29 cellular contexts compared by ENCODE assay signal in the genomic region with DNA sequence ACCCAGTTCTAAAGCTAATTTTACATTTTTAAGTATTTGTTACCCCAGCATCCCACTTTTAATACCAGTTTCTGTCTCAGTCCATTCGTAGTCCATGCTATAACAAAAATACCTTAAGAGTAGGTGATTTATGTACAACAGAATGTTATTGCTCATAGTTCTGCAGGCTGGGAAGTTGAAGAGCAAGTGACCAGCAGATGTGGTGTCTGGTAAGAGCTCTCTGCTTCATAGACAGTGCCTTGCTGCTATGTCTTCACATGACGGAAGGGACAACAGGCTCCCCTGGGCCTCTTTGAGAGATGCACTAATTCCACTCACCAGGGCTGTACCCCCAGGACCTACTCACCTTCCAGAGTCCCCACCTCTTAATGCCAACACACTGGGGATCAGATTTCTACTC.
DNase-seq lines count a peak whose midpoint lies in the region; ATAC-seq, FAIRE-seq and TF ChIP-seq lines count a peak whose summit lies in the region.
"Had no signal": no experiment of that assay in that cellular context is flagged by ENCODE, and none has a peak within 500 bp of the region (broad histone marks: within the 10 kb centered on the region; RNA-seq: fewer than 3 reads in every experiment).

No MANE protein-coding gene starts in this region.

- H3K4me1 ChIP-seq in SJSA1 (replicated peaks) (peaks cover 90% of the 10 kb centered on the region), endothelial cell of umbilical vein (ENCODE audit: control insufficient read depth, extremely low read depth, insufficient read depth, low read length) (peaks cover 37% of the 10 kb centered on the region), transverse colon (peaks cover 10 to 45% (median 15%) of the 10 kb centered on the region in 4 donors)
- H3K4me1 ChIP-seq: right lobe of liver had no signal

- POLR2A ChIA-PET in endothelial cell of umbilical vein (lab: Charles Lee) = no interaction called here

- no peak overlapping the region for H3K4me2 ChIP-seq in endothelial cell of umbilical vein (ENCODE audit: insufficient read depth, low read length)

- no peaks in the 10 kb centered on the region for H3K4me1 Mint-ChIP-seq in neural crest cell
- H3K4me1 Mint-ChIP-seq: naive B cell had no signal

- CTCF ChIA-PET in endothelial cell of umbilical vein (lab: Charles Lee) = interaction anchor here (0.7 to 1.2 kb wide), 2 partner anchors 11 to 59 kb away, joined by 3 to 4 read pairs; no protein-coding TSS in a partner anchor

- H2AFZ ChIP-seq in endothelial cell of umbilical vein (ENCODE audit: low read depth, low read length) = no peak overlapping the region

- BruUV-seq in endothelial cell of umbilical vein (replicated peaks; lab: Mats Ljungman, UMichigan) = TSS peak; percentile 1

- peak overlapping the region; percentile 16 for H3K27ac Mint-ChIP-seq in neural crest cell (ENCODE audit: unreplicated experiment)
- H3K27ac Mint-ChIP-seq: activated CD8-positive, alpha-beta T cell treated with anti-CD3 and anti-CD28 coated beads, Interleukin-2, amount 10 ng/mL, durations not matched to agents 7 days and 5 days; activated naive CD4-positive, alpha-beta T cell treated with anti-CD3 and anti-CD28 coated beads for 36 hours; CD8-positive, alpha-beta T cell; naive B cell had no signal

- no peak for TF ChIP-seq POLR2A in endothelial cell of umbilical vein (IDR thresholded peaks at IDR 0.05; ENCODE audit: low read depth, low read length)
- TF ChIP-seq POLR2A in transverse colon (IDR thresholded peaks at IDR 0.05) = no peak

- no peak for TF ChIP-seq EP300 in transverse colon (IDR thresholded peaks at IDR 0.05; ENCODE audit: low read depth)

- H3K27ac ChIP-seq in SJSA1 = peak overlapping the region; percentile 93
- H3K27ac ChIP-seq in endothelial cell of umbilical vein (ENCODE audit: insufficient read depth, low read depth, low read length) = peak overlapping the region; percentile 2
- H3K27ac ChIP-seq in transverse colon = peak overlapping the region; percentile 65 to 89 (median 82)
- H3K27ac ChIP-seq: pancreas, right lobe of liver, suprapubic skin had no signal

- DNase-seq in SJSA1 (ENCODE audit: low read depth in 1 of 2, low spot score in 2 of 2) (peak in 1 of 2 experiments; percentile 59), endothelial cell of umbilical vein (ENCODE audit: low read depth, low spot score) (no peak), neural crest cell (ENCODE audit: low read depth, low spot score) (no peak), transverse colon (no peak), NOMO-1 treated with DMSO at 0.1 percent for 48 hours (lab: John Stamatoyannopoulos, UW; ENCODE audit: unreplicated experiment) (no peak), GM03348 (ENCODE audit: low spot score) (no peak)
- DNase-seq: activated CD4-positive, CD25-positive, alpha-beta regulatory T cell treated with anti-CD3 and anti-CD28 coated beads, Interleukin-2, amount 50 U/mL, for 72 hours; activated CD8-positive, alpha-beta T cell treated with anti-CD3 and anti-CD28 coated beads, Interleukin-2, amount 10 ng/mL, durations not matched to agents 7 days and 5 days; activated naive CD4-positive, alpha-beta T cell treated with anti-CD3 and anti-CD28 coated beads for 36 hours; activated T-cell treated with anti-CD3 and anti-CD28 coated beads, Interleukin-2, amount 50 U/mL, for 4 hours; AML-193; aorta; CD8-positive, alpha-beta T cell; DMS79; effector CD8-positive, alpha-beta T cell; esophagus squamous epithelium; kidney glomerular epithelial cell; mammary epithelial cell; naive B cell; NCI-H1105; NCI-H2029 treated with DMSO at 0.1 percent for 48 hours; NCI-H345; NCI-H82; pancreas; right lobe of liver; Right ventricle myocardium superior had no signal

- no peak for ATAC-seq in HG03196 (IDR thresholded peaks at IDR 0.05; ENCODE audit: unreplicated experiment)
- ATAC-seq: activated CD8-positive, alpha-beta T cell treated with anti-CD3 and anti-CD28 coated beads, Interleukin-2, amount 10 ng/mL, durations not matched to agents 7 days and 5 days; activated T-cell treated with anti-CD3 and anti-CD28 coated beads, Interleukin-2, amount 50 U/mL, for 4 hours; CD8-positive, alpha-beta T cell; pancreas; right lobe of liver had no signal

- FAIRE-seq in endothelial cell of umbilical vein (lab: Jason Lieb, UNC) = no peak
- FAIRE-seq: GM19239, pancreas had no signal

- H3K27me3 Mint-ChIP-seq in neural crest cell (ENCODE audit: low read depth) = no peaks in the 10 kb centered on the region

- no peak overlapping the region for H3K4me3 Mint-ChIP-seq in neural crest cell
- H3K4me3 Mint-ChIP-seq: activated CD8-positive, alpha-beta T cell treated with anti-CD3 and anti-CD28 coated beads, Interleukin-2, amount 10 ng/mL, durations not matched to agents 7 days and 5 days; activated naive CD4-positive, alpha-beta T cell treated with anti-CD3 and anti-CD28 coated beads for 36 hours; activated T-cell treated with anti-CD3 and anti-CD28 coated beads, Interleukin-2, amount 50 U/mL, for 4 hours; CD8-positive, alpha-beta T cell; naive B cell had no signal

- in situ Hi-C loops in transverse colon (cut with MboI; ENCODE audit: low pct_ligation_motif_present in 1 of 4, low pct_unique_long_range_greater_than_20kb in 1 of 4, low sequenced_read_pairs in 3 of 4) = loop anchor here in 3 of 4 donors (10.0 to 25.0 kb wide), 4 partner anchors 166 to 1441 kb away; no protein-coding TSS in a partner anchor

- H3K4me3 ChIP-seq in SJSA1 = no peak overlapping the region
- H3K4me3 ChIP-seq in endothelial cell of umbilical vein (replicated peaks in 1 of 3; ENCODE audit: insufficient read depth in 1 of 3, low read depth in 1 of 3, low read length in 3 of 3) = no peak overlapping the region
- no peak overlapping the region for H3K4me3 ChIP-seq in transverse colon
- H3K4me3 ChIP-seq: esophagus squamous epithelium, pancreas, right lobe of liver, suprapubic skin had no signal

- no peaks in the 10 kb centered on the region for H3K9me3 Mint-ChIP-seq in neural crest cell
- H3K9me3 Mint-ChIP-seq: activated naive CD4-positive, alpha-beta T cell treated with anti-CD3 and anti-CD28 coated beads for 36 hours; activated T-cell treated with anti-CD3 and anti-CD28 coated beads, Interleukin-2, amount 50 U/mL, for 4 hours; CD8-positive, alpha-beta T cell; naive B cell had no signal

- H3K36me3 Mint-ChIP-seq in neural crest cell (ENCODE audit: low read depth) = peaks cover 17% of the 10 kb centered on the region
- H3K36me3 Mint-ChIP-seq: CD8-positive, alpha-beta T cell; naive B cell had no signal

- dilution Hi-C loops in endothelial cell of umbilical vein (cut with MboI; ENCODE audit: extremely low pct_ligation_motif_present, low sequenced_read_pairs) = no loop called here

- no peaks in the 10 kb centered on the region for H3K79me2 ChIP-seq in endothelial cell of umbilical vein (ENCODE audit: control insufficient read depth, insufficient read depth, low read length)

- H3K36me3 ChIP-seq in SJSA1 = peaks cover 6% of the 10 kb centered on the region; the same call in 1 of the 2 replicates
- H3K36me3 ChIP-seq in endothelial cell of umbilical vein (ENCODE audit: control insufficient read depth in 2 of 2, extremely low read depth in 1 of 2, insufficient read depth in 2 of 2, low read length in 2 of 2) = peaks cover 1 to 3% of the 10 kb centered on the region in 2 experiments
- H3K36me3 ChIP-seq in transverse colon = no peaks in the 10 kb centered on the region
- H3K36me3 ChIP-seq: esophagus squamous epithelium, pancreas, right lobe of liver, suprapubic skin had no signal

- H3K9me1 ChIP-seq in endothelial cell of umbilical vein (replicated peaks; ENCODE audit: control insufficient read depth, extremely low read depth, insufficient read depth, low read length) = no peaks in the 10 kb centered on the region

- H3K9me3 ChIP-seq in SJSA1 (replicated peaks) (no peaks in the 10 kb centered on the region), endothelial cell of umbilical vein (replicated peaks; ENCODE audit: control insufficient read depth, insufficient read depth, low read length) (no peaks in the 10 kb centered on the region), transverse colon (no peaks in the 10 kb centered on the region)
- H3K9me3 ChIP-seq: esophagus squamous epithelium, pancreas, right lobe of liver, suprapubic skin had no signal

- TF ChIP-seq CTCF in endothelial cell of umbilical vein (IDR thresholded peaks at IDR 0.05; ENCODE audit: extremely low read depth in 1 of 2, insufficient read depth in 1 of 2, low read depth in 1 of 2, low read length in 2 of 2) = no peak
- no peak for TF ChIP-seq CTCF in neural crest cell (conservative IDR thresholded peaks at IDR 0.05)
- TF ChIP-seq CTCF in transverse colon (IDR thresholded peaks at IDR 0.05) = no peak

- WGBS in transverse colon (ENCODE audit: low coverage in 1 of 2), 2 donors = 50 to 56% methylated on average over 2 of the region's 2 CpGs

- intact Hi-C loops in endothelial cell of umbilical vein (cut with micrococcal nuclease) (no loop called here), transverse colon (cut with DNase I; ENCODE audit: low total_unique reads) (no loop called here)

- H3K9ac ChIP-seq in endothelial cell of umbilical vein (replicated peaks; ENCODE audit: extremely low read depth, insufficient read depth, low read length) = no peak overlapping the region

- H3K27me3 ChIP-seq in SJSA1 (replicated peaks) = no peaks in the 10 kb centered on the region
- H3K27me3 ChIP-seq in endothelial cell of umbilical vein (ENCODE audit: control insufficient read depth in 2 of 2, insufficient read depth in 2 of 2, low read length in 2 of 2) = no peaks in the 10 kb centered on the region
- no peaks in the 10 kb centered on the region for H3K27me3 ChIP-seq in transverse colon
- H3K27me3 ChIP-seq: esophagus squamous epithelium, pancreas, right lobe of liver, suprapubic skin had no signal

- no peaks in the 10 kb centered on the region for H4K20me1 ChIP-seq in endothelial cell of umbilical vein (replicated peaks; ENCODE audit: control insufficient read depth, extremely low read depth, insufficient read depth, low read length)

TF ChIP-seq in endothelial cell of umbilical vein, 7 proteins besides CTCF, POLR2A, EP300 and RAD21:
- TF ChIP-seq, protein P1, sequence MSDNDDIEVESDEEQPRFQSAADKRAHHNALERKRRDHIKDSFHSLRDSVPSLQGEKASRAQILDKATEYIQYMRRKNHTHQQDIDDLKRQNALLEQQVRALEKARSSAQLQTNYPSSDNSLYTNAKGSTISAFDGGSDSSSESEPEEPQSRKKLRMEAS (IDR thresholded peaks at IDR 0.05; ENCODE audit: insufficient read depth, insufficient read length) = no peak
- no peak for TF ChIP-seq EZH2 (IDR thresholded peaks at IDR 0.05; ENCODE audit: borderline replicate concordance, low read depth, low read length, severe bottlenecking)
- TF ChIP-seq JUN (IDR thresholded peaks at IDR 0.05; ENCODE audit: borderline replicate concordance, insufficient read depth, insufficient read length, low read depth) = no peak
- no peak for TF ChIP-seq MYC (IDR thresholded peaks at IDR 0.05; ENCODE audit: low read depth, low read length)
- TF ChIP-seq FOS (IDR thresholded peaks at IDR 0.05; ENCODE audit: borderline replicate concordance, insufficient read depth, low read length) = no peak
- no peak for TF ChIP-seq GATA2 (IDR thresholded peaks at IDR 0.05; ENCODE audit: insufficient read depth, insufficient read length, low read depth, low read length)
- TF ChIP-seq POLR2AphosphoS5 (IDR thresholded peaks at IDR 0.05; ENCODE audit: insufficient read depth, low read depth, low read length) = no peak

Comparison
In these comparisons a context has a peak if more than half of its experiments do, and no peak if none do; other contexts are left out.
1. H3K27ac ChIP-seq: peak in every context shown above with its lines; median percentile 93 in SJSA1; 82 in transverse colon; 2 in endothelial cell of umbilical vein.